Comparison of ENCODE assay signal across 1 cellular context in genomic region chr3:93973160-93974126, GRCh38.
TF ChIP-seq lines count a peak whose summit lies in the region.

Gene PROS1, minus strand, starts transcription at chr3:93973896. Its CDS starts 147 bp downstream, at chr3:93973749.

TF ChIP-seq in K562, 482 proteins besides CTCF, POLR2A, EP300 and RAD21 (continued from another document and continues in another):
- no peak for TF ChIP-seq CHD7 (IDR thresholded peaks at IDR 0.05; ENCODE audit: low read depth, low read length)
- TF ChIP-seq TARDBP (IDR thresholded peaks at IDR 0.05), result no peak
- TF ChIP-seq SAFB (IDR thresholded peaks at IDR 0.05; ENCODE audit: borderline replicate concordance, low read depth, low read length), result no peak
- TF ChIP-seq PHF21A (IDR thresholded peaks at IDR 0.05; ENCODE audit: borderline replicate concordance, low read depth), result no peak
- 0 out of 2 replicates have a peak, but pooled peaks have one; percentile 28 for TF ChIP-seq MBD2 (IDR thresholded peaks at IDR 0.05; ENCODE audit: borderline replicate concordance, low read depth)
- no peak for TF ChIP-seq NCOA2 (IDR thresholded peaks at IDR 0.05; ENCODE audit: partially characterized antibody in 2 of 2)
- no peak for TF ChIP-seq ARID2 (IDR thresholded peaks at IDR 0.05)
- peak; percentile 49; the same call in 1 of the 2 replicates for TF ChIP-seq ZNF592 (IDR thresholded peaks at IDR 0.05)
- TF ChIP-seq ZSCAN29 (IDR thresholded peaks at IDR 0.05), result no peak
- no peak for TF ChIP-seq MECOM (CRISPR knock-in tag; IDR thresholded peaks at IDR 0.05)
- TF ChIP-seq PTRF (tag; IDR thresholded peaks at IDR 0.05), result no peak
- TF ChIP-seq YBX1 (IDR thresholded peaks at IDR 0.05), result no peak
- TF ChIP-seq C11orf30 (IDR thresholded peaks at IDR 0.05; ENCODE audit: low read depth), result no peak
- no peak for TF ChIP-seq SRSF1 (IDR thresholded peaks at IDR 0.05; ENCODE audit: low read depth, low read length)
- TF ChIP-seq ZNF232 (CRISPR knock-in tag; IDR thresholded peaks at IDR 0.05), result no peak
- TF ChIP-seq LCOR (CRISPR knock-in tag; IDR thresholded peaks at IDR 0.05), result no peak
- no peak for TF ChIP-seq PCBP1 (IDR thresholded peaks at IDR 0.05; ENCODE audit: low read depth, low read length, poor library complexity, severe bottlenecking)
- TF ChIP-seq ZNF449 (CRISPR knock-in tag; IDR thresholded peaks at IDR 0.05), result no peak
- TF ChIP-seq ZNF589 (CRISPR knock-in tag; IDR thresholded peaks at IDR 0.05; ENCODE audit: low read depth), result no peak
- no peak for TF ChIP-seq CEBPG (CRISPR knock-in tag; IDR thresholded peaks at IDR 0.05)
- no peak for TF ChIP-seq CEBPG (tag; conservative IDR thresholded peaks at IDR 0.05 in 1 of 2, IDR thresholded peaks at IDR 0.05 in 1 of 2)
- TF ChIP-seq, protein P1, sequence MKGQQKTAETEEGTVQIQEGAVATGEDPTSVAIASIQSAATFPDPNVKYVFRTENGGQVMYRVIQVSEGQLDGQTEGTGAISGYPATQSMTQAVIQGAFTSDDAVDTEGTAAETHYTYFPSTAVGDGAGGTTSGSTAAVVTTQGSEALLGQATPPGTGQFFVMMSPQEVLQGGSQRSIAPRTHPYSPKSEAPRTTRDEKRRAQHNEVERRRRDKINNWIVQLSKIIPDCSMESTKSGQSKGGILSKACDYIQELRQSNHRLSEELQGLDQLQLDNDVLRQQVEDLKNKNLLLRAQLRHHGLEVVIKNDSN (CRISPR knock-in tag; IDR thresholded peaks at IDR 0.05), result no peak
- TF ChIP-seq ELF4 (CRISPR knock-in tag; IDR thresholded peaks at IDR 0.05), result no peak
- peak; percentile 92 for TF ChIP-seq SPI1 (IDR thresholded peaks at IDR 0.05; ENCODE audit: borderline replicate concordance, low read depth, low read length)
- no peak for TF ChIP-seq ZNF57 (CRISPR knock-in tag; IDR thresholded peaks at IDR 0.05)
- TF ChIP-seq FOS (IDR thresholded peaks at IDR 0.05; ENCODE audit: extremely low read depth, insufficient read length), result no peak
- TF ChIP-seq, protein P2, sequence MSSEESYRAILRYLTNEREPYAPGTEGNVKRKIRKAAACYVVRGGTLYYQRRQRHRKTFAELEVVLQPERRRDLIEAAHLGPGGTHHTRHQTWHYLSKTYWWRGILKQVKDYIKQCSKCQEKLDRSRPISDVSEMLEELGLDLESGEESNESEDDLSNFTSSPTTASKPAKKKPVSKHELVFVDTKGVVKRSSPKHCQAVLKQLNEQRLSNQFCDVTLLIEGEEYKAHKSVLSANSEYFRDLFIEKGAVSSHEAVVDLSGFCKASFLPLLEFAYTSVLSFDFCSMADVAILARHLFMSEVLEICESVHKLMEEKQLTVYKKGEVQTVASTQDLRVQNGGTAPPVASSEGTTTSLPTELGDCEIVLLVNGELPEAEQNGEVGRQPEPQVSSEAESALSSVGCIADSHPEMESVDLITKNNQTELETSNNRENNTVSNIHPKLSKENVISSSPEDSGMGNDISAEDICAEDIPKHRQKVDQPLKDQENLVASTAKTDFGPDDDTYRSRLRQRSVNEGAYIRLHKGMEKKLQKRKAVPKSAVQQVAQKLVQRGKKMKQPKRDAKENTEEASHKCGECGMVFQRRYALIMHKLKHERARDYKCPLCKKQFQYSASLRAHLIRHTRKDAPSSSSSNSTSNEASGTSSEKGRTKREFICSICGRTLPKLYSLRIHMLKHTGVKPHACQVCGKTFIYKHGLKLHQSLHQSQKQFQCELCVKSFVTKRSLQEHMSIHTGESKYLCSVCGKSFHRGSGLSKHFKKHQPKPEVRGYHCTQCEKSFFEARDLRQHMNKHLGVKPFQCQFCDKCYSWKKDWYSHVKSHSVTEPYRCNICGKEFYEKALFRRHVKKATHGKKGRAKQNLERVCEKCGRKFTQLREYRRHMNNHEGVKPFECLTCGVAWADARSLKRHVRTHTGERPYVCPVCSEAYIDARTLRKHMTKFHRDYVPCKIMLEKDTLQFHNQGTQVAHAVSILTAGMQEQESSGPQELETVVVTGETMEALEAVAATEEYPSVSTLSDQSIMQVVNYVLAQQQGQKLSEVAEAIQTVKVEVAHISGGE (CRISPR knock-in tag; IDR thresholded peaks at IDR 0.05), result peak in 1 of 3 experiments; percentile 70; a peak in 2 of 6 replicates
- TF ChIP-seq KAT8 (IDR thresholded peaks at IDR 0.05; ENCODE audit: low read depth), result no peak
- no peak for TF ChIP-seq MIER1 (IDR thresholded peaks at IDR 0.05; ENCODE audit: low read depth)
- no peak for TF ChIP-seq ZNF512 (tag; IDR thresholded peaks at IDR 0.05)
- TF ChIP-seq ZNF511 (CRISPR knock-in tag; IDR thresholded peaks at IDR 0.05), result no peak
- TF ChIP-seq MYC (IDR thresholded peaks at IDR 0.05; ENCODE audit: low read depth, low read length), result no peak
- TF ChIP-seq MYC (CRISPR knock-in tag; IDR thresholded peaks at IDR 0.05; ENCODE audit: borderline replicate concordance, low read depth), result no peak
- no peak for TF ChIP-seq GMEB1 (CRISPR knock-in tag; IDR thresholded peaks at IDR 0.05)
